ENCODE assay signal across 1 cellular context in the genomic region with DNA sequence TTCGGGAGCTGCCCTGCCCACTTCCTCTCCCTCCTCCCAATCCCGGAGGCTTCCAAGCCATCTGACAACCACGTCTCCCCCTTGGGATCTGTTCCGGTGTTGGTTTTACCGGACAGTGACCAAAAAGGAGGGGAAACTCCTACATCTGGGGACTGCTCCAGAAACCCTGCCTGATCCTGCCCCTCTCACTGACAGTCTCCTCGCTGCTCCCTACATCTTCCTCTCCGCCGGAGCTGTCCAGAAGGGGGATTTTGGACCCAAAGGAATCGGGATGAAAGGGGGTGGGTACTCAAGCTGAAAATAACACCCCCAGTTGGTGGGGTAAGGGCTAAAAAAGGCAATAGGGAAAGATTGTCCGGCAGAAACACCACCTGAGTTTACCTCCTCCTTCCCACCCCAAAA.
TF ChIP-seq lines count a peak whose summit lies in the region.

No MANE protein-coding gene starts in this region.

TF ChIP-seq in H1, 55 proteins besides CTCF, POLR2A, EP300 and RAD21 (continued from another document):
- peak; percentile 82 for TF ChIP-seq POLR2AphosphoS5 (IDR thresholded peaks at IDR 0.05; ENCODE audit: low read depth, low read length)
- no peak for TF ChIP-seq MAFK (IDR thresholded peaks at IDR 0.05; ENCODE audit: low read depth, low read length)
- peak; percentile 68 to 74; a peak in 2 of 4 replicates for TF ChIP-seq SIN3A (conservative IDR thresholded peaks at IDR 0.05 in 1 of 2, IDR thresholded peaks at IDR 0.05 in 1 of 2; ENCODE audit: low read depth in 1 of 2, low read length in 2 of 2)
- TF ChIP-seq TBP (IDR thresholded peaks at IDR 0.05; ENCODE audit: low read depth, low read length), result peak; percentile 67
- no peak for TF ChIP-seq ATF2 (IDR thresholded peaks at IDR 0.05; ENCODE audit: low read length)
- peak in 1 of 2 experiments; percentile 1; a peak in 1 of 4 replicates for TF ChIP-seq HDAC2 (IDR thresholded peaks at IDR 0.05; ENCODE audit: borderline replicate concordance in 1 of 2, low read depth in 2 of 2, low read length in 2 of 2)
- no peak for TF ChIP-seq GABPA (IDR thresholded peaks at IDR 0.05; ENCODE audit: borderline replicate concordance, insufficient read depth, low read length)
- TF ChIP-seq TAF1 (IDR thresholded peaks at IDR 0.05; ENCODE audit: low read depth, low read length), result peak; percentile 82
